Comparison of ENCODE assay signal across 1 cellular context in the genomic region with DNA sequence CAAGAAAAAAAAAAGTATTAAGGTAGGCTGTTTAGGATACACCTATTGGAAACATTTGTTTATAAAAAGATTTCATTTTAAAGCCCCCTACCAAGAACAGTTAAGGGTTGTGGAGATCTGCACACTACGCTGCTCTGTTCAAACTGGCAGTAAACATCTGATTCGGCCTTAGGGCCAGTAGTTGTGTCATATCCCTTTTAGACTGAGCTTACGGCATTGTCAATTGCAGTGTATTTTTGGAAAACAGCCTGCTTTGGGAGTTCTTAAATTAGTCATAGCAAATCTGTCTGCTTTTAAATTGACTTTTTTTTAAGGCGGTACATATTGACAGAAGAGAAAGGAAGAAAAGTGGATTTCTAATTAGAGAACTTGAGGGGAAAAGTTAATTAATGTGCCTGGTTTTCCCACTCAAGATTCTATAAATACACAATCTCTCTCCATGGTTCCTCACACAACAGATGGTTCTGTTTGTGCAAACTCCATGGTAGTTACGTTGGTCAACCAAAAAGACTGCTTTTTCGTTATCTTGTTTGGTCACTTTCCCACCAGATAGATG.
TF ChIP-seq lines count a peak whose summit lies in the region.

No MANE protein-coding gene starts in this region.

TF ChIP-seq in GM12878, 131 proteins besides CTCF, POLR2A, EP300 and RAD21:
- TF ChIP-seq TARDBP (IDR thresholded peaks at IDR 0.05; ENCODE audit: borderline replicate concordance) (no peak), ATF7 (IDR thresholded peaks at IDR 0.05; ENCODE audit: low read depth) (no peak), ZNF207 (IDR thresholded peaks at IDR 0.05; ENCODE audit: borderline replicate concordance) (no peak), JUNB (IDR thresholded peaks at IDR 0.05) (peak; percentile 61; the same call in 1 of the 2 replicates), CREM (IDR thresholded peaks at IDR 0.05; ENCODE audit: low read depth) (peak; percentile 18; the same call in 1 of the 2 replicates), MEF2A (IDR thresholded peaks at IDR 0.05; ENCODE audit: insufficient read depth, low read depth, low read length) (0 out of 2 replicates have a peak, but pooled peaks have one; percentile 47)
